ENCODE assay signal across 8 cellular contexts in genomic region chr4:87005369-87005689, GRCh38.
A peak's percentile ranks its signal among the peaks of the same experiment; 100 is the strongest.
DNase-seq lines count a peak whose midpoint lies in the region; ATAC-seq and TF ChIP-seq lines count a peak whose summit lies in the region.

No MANE protein-coding gene starts in this region.

- peak overlapping the region; percentile 95 for H3K27ac ChIP-seq in CD4-positive, CD25-positive, alpha-beta regulatory T cell (ENCODE audit: insufficient read depth, low read length, poor library complexity, severe bottlenecking)
- H3K27ac ChIP-seq in caudate nucleus (ENCODE audit: low read depth, low read length) (peak overlapping the region; percentile 12), brain microvascular endothelial cell (no peak overlapping the region)

- peaks cover 43% of the 10 kb centered on the region for H3K4me1 ChIP-seq in CD4-positive, CD25-positive, alpha-beta regulatory T cell (ENCODE audit: control insufficient read depth, insufficient read depth, low read length, poor library complexity, severe bottlenecking)
- peaks cover 41% of the 10 kb centered on the region for H3K4me1 ChIP-seq in Loucy (ENCODE audit: insufficient read depth, low read length, poor library complexity, severe bottlenecking)

- peaks cover 7% of the 10 kb centered on the region; the same call in 1 of the 2 replicates for H3F3A ChIP-seq in Loucy (ENCODE audit: low read depth)

- in situ Hi-C loops in brain microvascular endothelial cell (cut with HindIII; ENCODE audit: low pct_ligation_motif_present, low sequenced_read_pairs): no loop called here

- H3K27ac Mint-ChIP-seq in CD4-positive, CD25-positive, alpha-beta regulatory T cell: peak overlapping the region; percentile 98 to 99 (median 98)
- H3K27ac Mint-ChIP-seq in nephron progenitor cell: peak overlapping the region; percentile 98

- peaks cover 79% of the 10 kb centered on the region for H3K79me2 ChIP-seq in Loucy (ENCODE audit: insufficient read depth, low read length)

- no peaks in the 10 kb centered on the region for H3K27me3 Mint-ChIP-seq in CD4-positive, CD25-positive, alpha-beta regulatory T cell
- no peaks in the 10 kb centered on the region for H3K27me3 Mint-ChIP-seq in nephron progenitor cell (ENCODE audit: low read depth, poor library complexity)

- H3K9me2 ChIP-seq in Loucy (replicated peaks; ENCODE audit: low read depth, low read length): no peaks in the 10 kb centered on the region

- peak overlapping the region; percentile 91 to 100 (median 92) for H3K4me3 Mint-ChIP-seq in CD4-positive, CD25-positive, alpha-beta regulatory T cell
- peak overlapping the region; percentile 97 for H3K4me3 Mint-ChIP-seq in nephron progenitor cell

- H3K9me3 ChIP-seq in CD4-positive, CD25-positive, alpha-beta regulatory T cell (ENCODE audit: control insufficient read depth in 2 of 2, low read length in 2 of 2): no peaks in the 10 kb centered on the region
- no peaks in the 10 kb centered on the region for H3K9me3 ChIP-seq in Loucy (ENCODE audit: insufficient read depth, low read depth, low read length)

- H4K20me1 ChIP-seq in Loucy (ENCODE audit: insufficient read depth, low read length, poor library complexity, severe bottlenecking): peaks cover 37% of the 10 kb centered on the region

- DNase-seq in CD4-positive, CD25-positive, alpha-beta regulatory T cell: no peak
- no peak for DNase-seq in caudate nucleus (lab: John Stamatoyannopoulos, UW)
- DNase-seq in nephron progenitor cell: no peak
- no peak for DNase-seq in SW 1271 (lab: John Stamatoyannopoulos, UW)
- no peak for DNase-seq in effector CD8-positive, alpha-beta T cell (lab: John Stamatoyannopoulos, UW)
- DNase-seq in brain microvascular endothelial cell: no peak

- peaks cover 21 to 64% (median 44%) of the 10 kb centered on the region in 4 donors for H3K4me1 Mint-ChIP-seq in CD4-positive, CD25-positive, alpha-beta regulatory T cell
- peaks cover 81% of the 10 kb centered on the region for H3K4me1 Mint-ChIP-seq in nephron progenitor cell

- no peak for ATAC-seq in CD4-positive, CD25-positive, alpha-beta regulatory T cell (ENCODE audit: low read depth in 2 of 2)
- no peak for ATAC-seq in GM19463 (IDR thresholded peaks at IDR 0.05; ENCODE audit: unreplicated experiment)

- H3K4me2 ChIP-seq in Loucy (ENCODE audit: low read depth, low read length, poor library complexity, severe bottlenecking): peak overlapping the region; percentile 96

- H3K9ac ChIP-seq in Loucy (ENCODE audit: low read depth, low read length, poor library complexity, severe bottlenecking): peak overlapping the region; percentile 87

- H3K4me3 ChIP-seq in CD4-positive, CD25-positive, alpha-beta regulatory T cell (ENCODE audit: low read depth, low read length): peak overlapping the region; percentile 96
- H3K4me3 ChIP-seq in Loucy (ENCODE audit: low read length, poor library complexity, severe bottlenecking) (peak overlapping the region; percentile 89), brain microvascular endothelial cell (ENCODE audit: low read depth, low read length) (no peak overlapping the region)

- H2AFZ ChIP-seq in Loucy (ENCODE audit: low read length): no peak overlapping the region

- TF ChIP-seq CTCF in Loucy (conservative IDR thresholded peaks at IDR 0.05; ENCODE audit: low read length): no peak
- TF ChIP-seq CTCF in nephron progenitor cell (IDR thresholded peaks at IDR 0.05): no peak
- TF ChIP-seq CTCF in brain microvascular endothelial cell (IDR thresholded peaks at IDR 0.05; ENCODE audit: low read depth, low read length, missing control alignments): no peak

- H3K27me3 ChIP-seq in CD4-positive, CD25-positive, alpha-beta regulatory T cell (ENCODE audit: control insufficient read depth, insufficient read depth, low read length): no peaks in the 10 kb centered on the region
- no peaks in the 10 kb centered on the region for H3K27me3 ChIP-seq in Loucy (ENCODE audit: insufficient read depth, low read length, poor library complexity, severe bottlenecking)
- no peaks in the 10 kb centered on the region for H3K27me3 ChIP-seq in brain microvascular endothelial cell (replicated peaks)

- no peaks in the 10 kb centered on the region for H3K36me3 ChIP-seq in CD4-positive, CD25-positive, alpha-beta regulatory T cell (ENCODE audit: control insufficient read depth, insufficient read depth, low read length)
- H3K36me3 ChIP-seq in Loucy (ENCODE audit: insufficient read depth, low read length) (no peaks in the 10 kb centered on the region), brain microvascular endothelial cell (replicated peaks) (no peaks in the 10 kb centered on the region)

- no peaks in the 10 kb centered on the region for H3K36me3 Mint-ChIP-seq in CD4-positive, CD25-positive, alpha-beta regulatory T cell
- H3K36me3 Mint-ChIP-seq in nephron progenitor cell (ENCODE audit: low read depth): peaks cover 16% of the 10 kb centered on the region

- peaks cover 0 to 2% (median 0%) of the 10 kb centered on the region in 7 donors for H3K9me3 Mint-ChIP-seq in CD4-positive, CD25-positive, alpha-beta regulatory T cell
- H3K9me3 Mint-ChIP-seq in nephron progenitor cell: no peaks in the 10 kb centered on the region
